ENCODE assay signal across 23 cellular contexts in genomic region chr7:68031180-68031943, GRCh38.
"Had no signal": no experiment of that assay in that cellular context is flagged by ENCODE, and none has a peak within 500 bp of the region (broad histone marks: within the 10 kb centered on the region; RNA-seq: fewer than 3 reads in every experiment).

No MANE protein-coding gene starts in this region.

- H3K4me1 Mint-ChIP-seq: immature natural killer cell; naive thymus-derived CD8-positive, alpha-beta T cell; stimulated activated naive B cell treated with anti-CD40 and anti-IgM and Interleukin-4, amounts not matched to agents 10 μg/mL and 1 μg/mL and 100 μg/mL, for 72 hours had no signal

- DNase-seq: hypothalamus; immature natural killer cell; kidney; left colon; left lung; lower lobe of right lung; mammary epithelial cell; mesenchymal stem cell; naive thymus-derived CD8-positive, alpha-beta T cell; nucleus accumbens; psoas muscle; stimulated activated CD4-positive, alpha-beta T cell treated with anti-CD3 and anti-CD28 coated beads, Interleukin-12 subunit alpha, Interleukin-12 subunit beta, amount 100 ng/mL, for 4 hours; stimulated activated CD4-positive, alpha-beta T cell treated with anti-CD3 and anti-CD28 coated beads, Interleukin-15, amount 100 ng/mL, for 24 hours; stimulated activated CD4-positive, alpha-beta T cell treated with anti-CD3 and anti-CD28 coated beads, Interleukin-2, amount 100 ng/mL, for 24 hours; stimulated activated CD4-positive, alpha-beta T cell treated with anti-CD3 and anti-CD28 coated beads, Interleukin-4, amount 100 ng/mL, for 1 hour; stimulated activated naive B cell treated with anti-CD40 and anti-IgM and Interleukin-4, amounts not matched to agents 10 μg/mL and 1 μg/mL and 100 μg/mL, for 72 hours; stimulated activated naive CD8-positive, alpha-beta T cell treated with anti-CD3 and anti-CD28 coated beads, Interleukin-15, Interleukin-2, amounts not matched to agents 100 U/mL and 50 U/mL, for 24 hours; tibial artery; trophoblast cell; upper lobe of right lung had no signal

- H3K27ac Mint-ChIP-seq: immature natural killer cell; naive thymus-derived CD8-positive, alpha-beta T cell; nephron; stimulated activated naive B cell treated with anti-CD40 and anti-IgM and Interleukin-4, amounts not matched to agents 10 μg/mL and 1 μg/mL and 100 μg/mL, for 72 hours had no signal

- H3K4me3 Mint-ChIP-seq: immature natural killer cell; naive thymus-derived CD8-positive, alpha-beta T cell; nephron; neural crest cell; stimulated activated naive B cell treated with anti-CD40 and anti-IgM and Interleukin-4, amounts not matched to agents 10 μg/mL and 1 μg/mL and 100 μg/mL, for 72 hours had no signal

- H3K36me3 Mint-ChIP-seq: immature natural killer cell; stimulated activated naive B cell treated with anti-CD40 and anti-IgM and Interleukin-4, amounts not matched to agents 10 μg/mL and 1 μg/mL and 100 μg/mL, for 72 hours had no signal

- H3K27me3 Mint-ChIP-seq: stimulated activated naive B cell treated with anti-CD40 and anti-IgM and Interleukin-4, amounts not matched to agents 10 μg/mL and 1 μg/mL and 100 μg/mL, for 72 hours had no signal

- ATAC-seq: left colon; left lung; lower lobe of right lung; naive thymus-derived CD8-positive, alpha-beta T cell; psoas muscle; sciatic nerve; stimulated activated naive B cell treated with anti-CD40 and anti-IgM and Interleukin-4, amounts not matched to agents 10 μg/mL and 1 μg/mL and 100 μg/mL, for 72 hours; stimulated activated naive CD8-positive, alpha-beta T cell treated with anti-CD3 and anti-CD28 coated beads, Interleukin-15, Interleukin-2, amounts not matched to agents 100 U/mL and 50 U/mL, for 24 hours; upper lobe of right lung had no signal
